8 cellular contexts compared by ENCODE assay signal in genomic region chr12:119556830-119557229, GRCh38. TPM values are rescaled to one million over a fixed set of nuclear protein-coding genes. Genes with fewer than 3 reads are reported as not detected.
"Had no signal": no experiment of that assay in that cellular context is flagged by ENCODE, and none has a peak within 500 bp of the region (broad histone marks: within the 10 kb centered on the region; RNA-seq: fewer than 3 reads in every experiment).

No MANE protein-coding gene starts in this region.

- H3K36me3 ChIP-seq: HAP-1 had no signal

- H3K4me1 ChIP-seq: HAP-1 had no signal

- DNase-seq: GM23248, GOT3, H7, HFFc6, IMR-90 had no signal

- H3K9ac ChIP-seq: GM23248 had no signal

- ATAC-seq: HCT116 had no signal

- H3K9me3 ChIP-seq: HAP-1 had no signal

- H2AFZ ChIP-seq: GM23248 had no signal

- H3K4me3 Mint-ChIP-seq: HFFc6 had no signal

- H3K4me3 ChIP-seq: GM23248, HAP-1 had no signal

- H3K27ac ChIP-seq: GM23248 had no signal

- H3K27ac Mint-ChIP-seq: HFFc6 had no signal

- H3K9me3 Mint-ChIP-seq: HFFc6 had no signal

RNA-seq across cellular contexts. Expression of gene TMEM233, which starts 36.7 kb away (rescaled TPM):
- total RNA-seq: GM23248, H7, HFFc6, HT-29, IMR-90 had no signal
- polyA plus RNA-seq: IMR-90 had no signal
